In genomic region chr18:36899289-36899688, GRCh38 we compare ENCODE assay signal across 1 cellular context.
A peak's percentile ranks its signal among the peaks of the same experiment; 100 is the strongest.
TF ChIP-seq lines count a peak whose summit lies in the region.

No MANE protein-coding gene starts in this region.

TF ChIP-seq in H1, 55 proteins besides CTCF, POLR2A, EP300 and RAD21:
- TF ChIP-seq SIX5 (IDR thresholded peaks at IDR 0.05; ENCODE audit: low read depth, low read length), result no peak
- TF ChIP-seq MAFK (IDR thresholded peaks at IDR 0.05; ENCODE audit: low read depth, low read length), result peak; percentile 85
- TF ChIP-seq POU5F1 (IDR thresholded peaks at IDR 0.05; ENCODE audit: low read depth, low read length), result 0 out of 2 replicates have a peak, but pooled peaks have one; percentile 53
